In genomic region chr4:5463936-5464650, GRCh38 we compare ENCODE assay signal across 17 cellular contexts.
"Had no signal": no experiment of that assay in that cellular context is flagged by ENCODE, and none has a peak within 500 bp of the region (broad histone marks: within the 10 kb centered on the region; RNA-seq: fewer than 3 reads in every experiment).

No MANE protein-coding gene starts in this region.

- H3K9me3 Mint-ChIP-seq: type B pancreatic cell had no signal

- H3K36me3 ChIP-seq: heart left ventricle, pancreas, vagina had no signal

- H3K4me3 Mint-ChIP-seq: naive thymus-derived CD4-positive, alpha-beta T cell; type B pancreatic cell had no signal

- ATAC-seq: left cardiac atrium; left ventricle myocardium superior; naive thymus-derived CD4-positive, alpha-beta T cell; pancreas; right cardiac atrium had no signal

- H3K4me1 ChIP-seq: heart left ventricle, pancreas, vagina had no signal

- H3K4me1 Mint-ChIP-seq: naive thymus-derived CD4-positive, alpha-beta T cell had no signal

- H3K27me3 Mint-ChIP-seq: progenitor cell of endocrine pancreas had no signal

- H3K27ac ChIP-seq: coronary artery, heart left ventricle, pancreas, vagina had no signal

- H3K4me3 ChIP-seq: coronary artery, heart left ventricle, pancreas, vagina had no signal

- DNase-seq: effector CD4-positive, alpha-beta T cell; heart left ventricle; hypothalamus; left cardiac atrium; left ventricle myocardium superior; mesendoderm; naive thymus-derived CD4-positive, alpha-beta T cell; nucleus accumbens; pancreas; right cardiac atrium; small intestine; stimulated activated CD4-positive, alpha-beta T cell treated with anti-CD3 and anti-CD28 coated beads, Interleukin-2, amount 100 ng/mL, for 48 hours; stimulated activated naive CD4-positive, alpha-beta T cell treated with Interleukin-2 at 50 U/mL for 16 hours had no signal

- H3K36me3 Mint-ChIP-seq: naive thymus-derived CD4-positive, alpha-beta T cell; type B pancreatic cell had no signal

- H3K27ac Mint-ChIP-seq: naive thymus-derived CD4-positive, alpha-beta T cell; progenitor cell of endocrine pancreas; type B pancreatic cell had no signal

- H3K27me3 ChIP-seq: pancreas, vagina had no signal

- H3K9me3 ChIP-seq: heart left ventricle, pancreas, vagina had no signal
